1 cellular context compared by ENCODE assay signal in genomic region chr1:21704055-21704660, GRCh38.
TF ChIP-seq lines count a peak whose summit lies in the region.

No MANE protein-coding gene starts in this region.

TF ChIP-seq in WTC11, 78 proteins besides CTCF, POLR2A, EP300 and RAD21 (continued from another document):
- TF ChIP-seq ARID4B (CRISPR knock-in tag; IDR thresholded peaks at IDR 0.05; ENCODE audit: borderline replicate concordance): no peak
- no peak for TF ChIP-seq NR2C2 (CRISPR knock-in tag; IDR thresholded peaks at IDR 0.05)
- no peak for TF ChIP-seq ZNF416 (CRISPR knock-in tag; IDR thresholded peaks at IDR 0.05)
- no peak for TF ChIP-seq MAX (CRISPR knock-in tag; IDR thresholded peaks at IDR 0.05)
- TF ChIP-seq PREB (CRISPR knock-in tag; IDR thresholded peaks at IDR 0.05; ENCODE audit: borderline replicate concordance): no peak
